17 cellular contexts compared by ENCODE assay signal in genomic region chr10:36559412-36559811, GRCh38.
A peak's percentile ranks its signal among the peaks of the same experiment; 100 is the strongest.
DNase-seq lines count a peak whose midpoint lies in the region; ATAC-seq, FAIRE-seq and TF ChIP-seq lines count a peak whose summit lies in the region.
"Had no signal": no experiment of that assay in that cellular context is flagged by ENCODE, and none has a peak within 500 bp of the region (broad histone marks: within the 10 kb centered on the region; RNA-seq: fewer than 3 reads in every experiment).

No MANE protein-coding gene starts in this region.

- H3K36me3 ChIP-seq in brain microvascular endothelial cell (replicated peaks): no peaks in the 10 kb centered on the region
- H3K36me3 ChIP-seq: HAP-1 had no signal

- H3K27ac ChIP-seq in brain microvascular endothelial cell: no peak overlapping the region

- TF ChIP-seq CTCF in brain microvascular endothelial cell (IDR thresholded peaks at IDR 0.05; ENCODE audit: low read depth, low read length, missing control alignments): no peak

- in situ Hi-C loops in brain microvascular endothelial cell (cut with HindIII; ENCODE audit: low pct_ligation_motif_present, low sequenced_read_pairs): no loop called here

- no peaks in the 10 kb centered on the region for H3K27me3 ChIP-seq in brain microvascular endothelial cell (replicated peaks)

- no peak for ATAC-seq in GM21390 (IDR thresholded peaks at IDR 0.05; ENCODE audit: unreplicated experiment)
- ATAC-seq: CD8-positive, alpha-beta T cell; HepG2; K562 had no signal

- DNase-seq in AG20443 (ENCODE audit: low spot score): peak; percentile 12
- peak; percentile 20 for DNase-seq in brain microvascular endothelial cell
- DNase-seq in fibroblast of peridontal ligament (ENCODE audit: extremely low read depth): peak; percentile 59
- no peak for DNase-seq in HuH-7.5 (ENCODE audit: low spot score)
- DNase-seq in NCI-H748 treated with DMSO at 0.1 percent for 48 hours (lab: John Stamatoyannopoulos, UW): no peak
- DNase-seq in NCI-H2171 (lab: John Stamatoyannopoulos, UW): no peak
- DNase-seq: CD8-positive, alpha-beta T cell; COR-L47; DND-41; GOT3 had no signal

- H3K4me3 ChIP-seq in brain microvascular endothelial cell (ENCODE audit: low read depth, low read length): no peak overlapping the region
- H3K4me3 ChIP-seq: HAP-1, K562 had no signal

- FAIRE-seq in TTC549 (lab: Jason Lieb, UNC): peak; percentile 92
- FAIRE-seq: A204.1, HepG2, HTR-8/SVneo, K562 had no signal

Comparison
In these comparisons a context has a peak if more than half of its experiments do, and no peak if none do; other contexts are left out.
1. DNase-seq: peak in AG20443 (single experiment), brain microvascular endothelial cell (single experiment) and fibroblast of peridontal ligament (single experiment); none in HuH-7.5 (single experiment), NCI-H748 treated with DMSO at 0.1 percent for 48 hours (single experiment) and NCI-H2171 (single experiment).